ENCODE assay signal across 8 cellular contexts in genomic region chr17:82668631-82669099, GRCh38. TPM values are rescaled to one million over a fixed set of nuclear protein-coding genes. Genes with fewer than 3 reads are reported as not detected.
DNase-seq lines count a peak whose midpoint lies in the region; ATAC-seq and TF ChIP-seq lines count a peak whose summit lies in the region.

No MANE protein-coding gene starts in this region.

- H3K4me1 ChIP-seq in GM23338 (ENCODE audit: insufficient read depth) (no peaks in the 10 kb centered on the region), MM.1S (ENCODE audit: low read length) (no peaks in the 10 kb centered on the region)

- H3K27me3 Mint-ChIP-seq in GM23338 (ENCODE audit: insufficient read depth, low read depth, poor library complexity), result peaks cover 9% of the 10 kb centered on the region
- no peaks in the 10 kb centered on the region for H3K27me3 Mint-ChIP-seq in T-cell

- H3K9me2 ChIP-seq in GM23338 (ENCODE audit: insufficient read depth) (no peaks in the 10 kb centered on the region), MM.1S (replicated peaks; ENCODE audit: insufficient read depth, low read length) (no peaks in the 10 kb centered on the region)

- no peaks in the 10 kb centered on the region for H3K9me3 Mint-ChIP-seq in GM23338
- H3K9me3 Mint-ChIP-seq in T-cell, result no peaks in the 10 kb centered on the region

- no peaks in the 10 kb centered on the region; the same call in 2 of the 3 replicates for H3K36me3 Mint-ChIP-seq in GM23338 (ENCODE audit: low read depth)
- peaks cover 3% of the 10 kb centered on the region for H3K36me3 Mint-ChIP-seq in T-cell

- H4K20me1 ChIP-seq in GM23338 (replicated peaks; ENCODE audit: insufficient read depth), result no peaks in the 10 kb centered on the region
- H4K20me1 ChIP-seq in MM.1S (ENCODE audit: insufficient read depth, low read length), result no peaks in the 10 kb centered on the region

- no peak overlapping the region for H3K27ac Mint-ChIP-seq in GM23338
- no peak overlapping the region for H3K27ac Mint-ChIP-seq in T-cell

- H3K36me3 ChIP-seq in GM23338 (ENCODE audit: insufficient read depth) (no peaks in the 10 kb centered on the region), MM.1S (replicated peaks; ENCODE audit: insufficient read depth, low read length) (no peaks in the 10 kb centered on the region)

- H2AFZ ChIP-seq in GM23338 (peak overlapping the region; percentile 96), MM.1S (ENCODE audit: low read length) (no peak overlapping the region)

- no peaks in the 10 kb centered on the region for H3K79me2 ChIP-seq in GM23338 (replicated peaks; ENCODE audit: insufficient read depth)
- no peaks in the 10 kb centered on the region for H3K79me2 ChIP-seq in MM.1S (ENCODE audit: low read length)

- H3K4me3 Mint-ChIP-seq in GM23338, result peak overlapping the region; percentile 61
- H3K4me3 Mint-ChIP-seq in T-cell, result no peak overlapping the region

- TF ChIP-seq CTCF in GM23338 (conservative IDR thresholded peaks at IDR 0.05; ENCODE audit: low read depth in 2 of 2), result peak; percentile 64 to 86
- no peak for TF ChIP-seq CTCF in MM.1S (IDR thresholded peaks at IDR 0.05; ENCODE audit: low read length)

- ATAC-seq in GM23338 (peak; percentile 98), T-cell (replicated peaks in 1 of 4) (peak; percentile 77 to 92 (median 80)), left colon (peak; percentile 94)

- intact Hi-C loops in left colon (cut with DNase I, micrococcal nuclease), result loop anchor here in 1 of 2 donors (10.0 kb wide), 1 partner anchor 96 kb away; no protein-coding TSS in a partner anchor

- H3K4me3 ChIP-seq in GM23338 (no peak overlapping the region), MM.1S (ENCODE audit: low read length) (no peak overlapping the region)

- CTCF ChIA-PET in T-cell (lab: Charles Lee), result interaction anchor here in 1 of 2 donors (1.4 kb wide), 1 partner anchor 113 kb away, joined by 3 read pairs; no protein-coding TSS in a partner anchor

- no peaks in the 10 kb centered on the region for H3K9me3 ChIP-seq in MM.1S (replicated peaks; ENCODE audit: insufficient read depth, low read length)

- H3K9ac ChIP-seq in MM.1S (ENCODE audit: low read length), result no peak overlapping the region

- no peak overlapping the region for H3K4me2 ChIP-seq in GM23338
- no peak overlapping the region for H3K4me2 ChIP-seq in MM.1S (ENCODE audit: low read depth, low read length)

- H3K27ac ChIP-seq in GM23338 (ENCODE audit: low read depth) (no peak overlapping the region), caudate nucleus (ENCODE audit: low read depth, low read length) (no peak overlapping the region), MM.1S (ENCODE audit: low read length) (no peak overlapping the region)

- DNase-seq in AG20443 (ENCODE audit: low spot score) (peak; percentile 84), GM23338 (ENCODE audit: low spot score) (peak; percentile 92), T-cell (peak in 24 of 34 experiments; percentile 6 to 46 (median 30)), caudate nucleus (lab: John Stamatoyannopoulos, UW) (peak in 55 of 61 donors; percentile 30 to 83 (median 64)), left colon (peak; percentile 69 to 80), MM.1S (no peak)
- DNase-seq in stimulated activated CD4-positive, alpha-beta T cell treated with anti-CD3 and anti-CD28 coated beads, Interleukin-4, amount 100 ng/mL, for 4 hours, result peak; percentile 21 to 34
- no peak for DNase-seq in activated CD4-positive, CD25-positive, alpha-beta regulatory T cell treated with anti-CD3 and anti-CD28 coated beads, Interleukin-2, amount 50 U/mL, for 72 hours

- H3K27me3 ChIP-seq in GM23338 (ENCODE audit: insufficient read depth), result no peaks in the 10 kb centered on the region
- no peaks in the 10 kb centered on the region for H3K27me3 ChIP-seq in MM.1S (replicated peaks; ENCODE audit: insufficient read depth, low read length)

- 0 out of 2 replicates have a peak, but pooled peaks cover 2% of the 10 kb centered on the region for H3F3A ChIP-seq in GM23338 (replicated peaks; ENCODE audit: low read depth)
- H3F3A ChIP-seq in MM.1S (ENCODE audit: insufficient read depth, low read length), result no peaks in the 10 kb centered on the region

- POLR2A ChIA-PET in T-cell (lab: Charles Lee), result no interaction called here

- H3K4me1 Mint-ChIP-seq in GM23338 (peaks cover 4% of the 10 kb centered on the region; the same call in 2 of the 3 replicates), T-cell (peaks cover 5 to 13% (median 12%) of the 10 kb centered on the region in 3 donors)

TF ChIP-seq in GM23338, 12 proteins besides CTCF, POLR2A, EP300 and RAD21 (continues in another document):
- TF ChIP-seq EZH2 (IDR thresholded peaks at IDR 0.05; ENCODE audit: low read depth, unreplicated experiment), result no peak
- no peak for TF ChIP-seq REST (IDR thresholded peaks at IDR 0.05; ENCODE audit: unreplicated experiment)
- TF ChIP-seq, protein P1, sequence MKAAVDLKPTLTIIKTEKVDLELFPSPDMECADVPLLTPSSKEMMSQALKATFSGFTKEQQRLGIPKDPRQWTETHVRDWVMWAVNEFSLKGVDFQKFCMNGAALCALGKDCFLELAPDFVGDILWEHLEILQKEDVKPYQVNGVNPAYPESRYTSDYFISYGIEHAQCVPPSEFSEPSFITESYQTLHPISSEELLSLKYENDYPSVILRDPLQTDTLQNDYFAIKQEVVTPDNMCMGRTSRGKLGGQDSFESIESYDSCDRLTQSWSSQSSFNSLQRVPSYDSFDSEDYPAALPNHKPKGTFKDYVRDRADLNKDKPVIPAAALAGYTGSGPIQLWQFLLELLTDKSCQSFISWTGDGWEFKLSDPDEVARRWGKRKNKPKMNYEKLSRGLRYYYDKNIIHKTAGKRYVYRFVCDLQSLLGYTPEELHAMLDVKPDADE (IDR thresholded peaks at IDR 0.05), result no peak

RNA-seq across cellular contexts. Expression of gene WDR45B, which starts 20.4 kb away (rescaled TPM):
- total RNA-seq in GM23338 (2014; rRNA removed; shearing (Covaris generic)), result 96.4 and 97.6 TPM in 2 replicates
- polyA plus RNA-seq in GM23338 (2016; fragmentation: Nextera tagmentation; extraction: Ambion mirVana), result 69.4 and 82.3 TPM in 2 replicates
- total RNA-seq in T-cell, result 10 to 100 TPM; 57.3 to 81.5 (median 59.4) TPM
- total RNA-seq in left colon, result 10 to 100 TPM; 67.1 to 77.9 TPM

RNA-seq across cellular contexts. Expression of gene RAB40B, which starts 29.8 kb away (rescaled TPM):
- 5.2 and 10.8 TPM in 2 replicates for total RNA-seq in GM23338 (2014; rRNA removed; shearing (Covaris generic))
- 2.8 and 4.2 TPM in 2 replicates for polyA plus RNA-seq in GM23338 (2016; fragmentation: Nextera tagmentation; extraction: Ambion mirVana)
- 1 to 10 TPM; 4.4 to 8.7 (median 7.1) TPM for total RNA-seq in T-cell
- total RNA-seq in left colon, result 10 to 100 TPM; 29.4 to 29.5 TPM

RNA-seq across cellular contexts. Expression of gene FN3KRP, which starts 47.8 kb away (rescaled TPM):
- total RNA-seq in GM23338 (2014; rRNA removed; shearing (Covaris generic)), result 13.2 and 15.9 TPM in 2 replicates
- polyA plus RNA-seq in GM23338 (2016; fragmentation: Nextera tagmentation; extraction: Ambion mirVana), result 15.1 and 16.7 TPM in 2 replicates
- total RNA-seq in T-cell (10 to 100 TPM; 29.2 to 49.4 (median 44.3) TPM), left colon (10 to 100 TPM; 32.0 to 32.4 TPM)

Comparison
In these comparisons a context has a peak if more than half of its experiments do, and no peak if none do; other contexts are left out.
1. DNase-seq: peak in AG20443 (single experiment), GM23338 (single experiment), T-cell (24 of 34), caudate nucleus (55 of 61), left colon (2 of 2) and stimulated activated CD4-positive, alpha-beta T cell treated with anti-CD3 and anti-CD28 coated beads, Interleukin-4, amount 100 ng/mL, for 4 hours (2 of 2); none in MM.1S (single experiment) and activated CD4-positive, CD25-positive, alpha-beta regulatory T cell treated with anti-CD3 and anti-CD28 coated beads, Interleukin-2, amount 50 U/mL, for 72 hours (single experiment).
2. Peak in every context shown above with its lines, with median percentiles within 50 percentile points of each other: ATAC-seq.